1 cellular context compared by ENCODE assay signal in the genomic region with DNA sequence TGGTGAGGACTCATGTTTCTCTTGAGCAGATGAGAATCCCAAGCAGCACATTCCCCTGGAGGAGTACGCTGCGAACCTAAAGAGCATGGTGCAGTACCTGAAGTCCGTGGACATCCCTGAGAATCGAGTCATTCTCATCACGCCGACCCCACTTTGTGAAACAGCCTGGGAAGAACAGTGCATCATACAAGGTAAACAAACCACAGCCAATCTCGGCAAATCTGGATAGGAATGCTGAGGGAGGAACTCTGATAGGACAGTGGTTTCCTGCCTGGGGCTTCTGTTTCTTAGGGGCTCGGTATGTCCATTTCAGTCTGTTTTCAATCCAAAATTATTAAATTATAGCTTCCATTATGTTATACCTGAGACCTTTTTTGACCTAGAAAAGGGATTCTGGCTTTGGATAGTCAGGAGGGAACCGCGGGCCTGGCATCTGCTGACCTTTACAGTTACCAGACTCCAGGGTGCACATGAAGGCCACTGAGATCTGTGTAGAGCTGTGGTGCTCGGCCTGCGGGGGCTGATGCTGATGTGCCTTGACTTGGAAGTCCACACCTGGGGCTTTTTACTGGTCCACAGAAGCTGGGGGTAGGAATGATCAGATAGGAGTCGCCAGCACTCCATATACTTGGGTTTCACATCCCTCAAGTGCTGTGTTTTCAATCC.
TF ChIP-seq lines count a peak whose summit lies in the region.

No MANE protein-coding gene starts in this region.

TF ChIP-seq in K562, 482 proteins besides CTCF, POLR2A, EP300 and RAD21:
- TF ChIP-seq RCOR1 (IDR thresholded peaks at IDR 0.05; ENCODE audit: borderline replicate concordance in 1 of 2, low read depth in 2 of 2, low read length in 2 of 2) (peak in 1 of 2 experiments; percentile 56; a peak in 1 of 4 replicates), KDM1A (IDR thresholded peaks at IDR 0.05) (peak; percentile 51 to 76; a peak in 3 of 4 replicates), NCOA6 (IDR thresholded peaks at IDR 0.05) (no peak), ETS2 (tag; IDR thresholded peaks at IDR 0.05; ENCODE audit: borderline replicate concordance, poor library complexity, severe bottlenecking) (no peak), U2AF2 (optimal IDR thresholded peaks at IDR 0.05; ENCODE audit: low read depth, low read length) (no peak)
